ENCODE assay signal across 23 cellular contexts in genomic region chr9:14480561-14480960, GRCh38.
"Had no signal": no experiment of that assay in that cellular context is flagged by ENCODE, and none has a peak within 500 bp of the region (broad histone marks: within the 10 kb centered on the region; RNA-seq: fewer than 3 reads in every experiment).

No MANE protein-coding gene starts in this region.

- DNase-seq: activated CD4-positive, alpha-beta T cell treated with anti-CD3 and anti-CD28 coated beads for 4 hours; activated CD4-positive, alpha-beta T cell treated with anti-CD3 and anti-CD28 coated beads, Interleukin-2, amount 50 U/mL, for 48 hours; activated CD4-positive, CD25-positive, alpha-beta regulatory T cell; activated effector memory CD4-positive, alpha-beta T cell treated with Interleukin-2 at 50 U/mL for 16 hours; activated naive CD4-positive, alpha-beta T cell treated with anti-CD3 and anti-CD28 coated beads for 36 hours; activated naive CD8-positive, alpha-beta T cell treated with anti-CD3 and anti-CD28 coated beads, Interleukin-2, amount 10 ng/mL, durations not matched to agents 7 days and 5 days; activated T-cell treated with anti-CD3 and anti-CD28 coated beads, Interleukin-2, amount 50 U/mL, for 48 hours; amniotic stem cell; colonic mucosa; dorsolateral prefrontal cortex; effector memory CD8-positive, alpha-beta T cell; hippocampal formation; left ventricle myocardium inferior; naive thymus-derived CD8-positive, alpha-beta T cell; retina; spleen; stimulated activated CD4-positive, alpha-beta T cell treated with anti-CD3 and anti-CD28 coated beads, Interleukin-4, amount 100 ng/mL, for 1 hour; stimulated activated naive CD4-positive, alpha-beta T cell; testis; trophoblast cell; uterus had no signal

- H3K36me3 Mint-ChIP-seq: activated naive CD8-positive, alpha-beta T cell treated with anti-CD3 and anti-CD28 coated beads, Interleukin-2, amount 10 ng/mL, durations not matched to agents 7 days and 5 days; mesothelial cell of epicardium; naive thymus-derived CD8-positive, alpha-beta T cell had no signal

- H3K27me3 Mint-ChIP-seq: effector memory CD8-positive, alpha-beta T cell; progenitor cell of endocrine pancreas had no signal

- H3K4me1 Mint-ChIP-seq: activated naive CD8-positive, alpha-beta T cell treated with anti-CD3 and anti-CD28 coated beads, Interleukin-2, amount 10 ng/mL, durations not matched to agents 7 days and 5 days; naive thymus-derived CD8-positive, alpha-beta T cell had no signal

- H3K4me3 Mint-ChIP-seq: activated naive CD4-positive, alpha-beta T cell treated with anti-CD3 and anti-CD28 coated beads for 36 hours; activated naive CD8-positive, alpha-beta T cell treated with anti-CD3 and anti-CD28 coated beads, Interleukin-2, amount 10 ng/mL, durations not matched to agents 7 days and 5 days; effector memory CD8-positive, alpha-beta T cell; mesothelial cell of epicardium; naive thymus-derived CD8-positive, alpha-beta T cell had no signal

- H3K27ac Mint-ChIP-seq: activated naive CD4-positive, alpha-beta T cell treated with anti-CD3 and anti-CD28 coated beads for 36 hours; activated naive CD8-positive, alpha-beta T cell treated with anti-CD3 and anti-CD28 coated beads, Interleukin-2, amount 10 ng/mL, durations not matched to agents 7 days and 5 days; effector memory CD8-positive, alpha-beta T cell; mesothelial cell of epicardium; naive thymus-derived CD8-positive, alpha-beta T cell; progenitor cell of endocrine pancreas had no signal

- H3K9me3 Mint-ChIP-seq: activated naive CD4-positive, alpha-beta T cell treated with anti-CD3 and anti-CD28 coated beads for 36 hours; activated naive CD8-positive, alpha-beta T cell treated with anti-CD3 and anti-CD28 coated beads, Interleukin-2, amount 10 ng/mL, durations not matched to agents 7 days and 5 days had no signal

- ATAC-seq: effector memory CD8-positive, alpha-beta T cell; naive thymus-derived CD8-positive, alpha-beta T cell had no signal
